1 cellular context compared by ENCODE assay signal in the genomic region with DNA sequence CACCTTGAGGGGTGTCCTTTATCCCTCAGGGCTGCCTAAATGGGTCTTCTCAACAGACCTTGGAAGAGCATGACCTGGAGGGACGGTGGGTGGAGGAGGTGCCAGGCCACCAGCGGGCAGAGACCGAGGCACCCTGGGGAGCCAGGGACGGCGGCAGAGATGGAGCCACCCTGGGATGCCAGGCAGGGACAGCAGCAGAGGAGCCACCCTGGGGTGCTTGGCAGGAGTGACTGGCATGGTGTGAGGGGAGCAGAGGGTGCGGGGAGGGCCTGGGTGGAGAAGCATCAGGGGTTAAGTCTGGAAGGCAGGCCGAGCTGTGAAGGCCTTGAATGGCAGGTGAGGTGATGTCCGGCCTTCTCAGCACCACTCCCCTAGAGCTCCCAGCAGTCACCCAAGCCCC.
TF ChIP-seq lines count a peak whose summit lies in the region.

No MANE protein-coding gene starts in this region.

TF ChIP-seq in H1, 55 proteins besides CTCF, POLR2A, EP300 and RAD21:
- TF ChIP-seq BRCA1 (IDR thresholded peaks at IDR 0.05; ENCODE audit: low read depth, low read length) (no peak), ASH2L (IDR thresholded peaks at IDR 0.05; ENCODE audit: low read length) (no peak), CHD7 (IDR thresholded peaks at IDR 0.05; ENCODE audit: insufficient replicate concordance, low read length) (no peak), HDAC6 (IDR thresholded peaks at IDR 0.05; ENCODE audit: low read depth, low read length) (no peak), KDM1A (IDR thresholded peaks at IDR 0.05; ENCODE audit: borderline replicate concordance, low read length) (no peak), POU5F1 (IDR thresholded peaks at IDR 0.05; ENCODE audit: low read depth, low read length) (no peak), JUND (IDR thresholded peaks at IDR 0.05; ENCODE audit: low read length) (no peak), SIX5 (IDR thresholded peaks at IDR 0.05; ENCODE audit: low read depth, low read length) (no peak), RXRA (IDR thresholded peaks at IDR 0.05; ENCODE audit: insufficient read depth, low read depth, low read length) (no peak), JUN (IDR thresholded peaks at IDR 0.05; ENCODE audit: low read depth, low read length) (no peak), NRF1 (IDR thresholded peaks at IDR 0.05; ENCODE audit: low read depth, low read length) (no peak), TCF12 (IDR thresholded peaks at IDR 0.05; ENCODE audit: low read depth, low read length) (no peak), BACH1 (IDR thresholded peaks at IDR 0.05; ENCODE audit: low read length) (no peak), CREB1 (IDR thresholded peaks at IDR 0.05) (no peak), KDM5A (IDR thresholded peaks at IDR 0.05; ENCODE audit: low read length) (no peak), NANOG (IDR thresholded peaks at IDR 0.05; ENCODE audit: insufficient read depth, low read depth, low read length, poor library complexity, severe bottlenecking) (no peak)
- TF ChIP-seq, protein P1, sequence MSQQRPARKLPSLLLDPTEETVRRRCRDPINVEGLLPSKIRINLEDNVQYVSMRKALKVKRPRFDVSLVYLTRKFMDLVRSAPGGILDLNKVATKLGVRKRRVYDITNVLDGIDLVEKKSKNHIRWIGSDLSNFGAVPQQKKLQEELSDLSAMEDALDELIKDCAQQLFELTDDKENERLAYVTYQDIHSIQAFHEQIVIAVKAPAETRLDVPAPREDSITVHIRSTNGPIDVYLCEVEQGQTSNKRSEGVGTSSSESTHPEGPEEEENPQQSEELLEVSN (IDR thresholded peaks at IDR 0.05), result no peak
TF ChIP-seq in H1: peak in this region for 0.
